ENCODE assay signal across 30 cellular contexts in genomic region chr16:86476956-86477530, GRCh38. TPM values are rescaled to one million over a fixed set of nuclear protein-coding genes. Genes with fewer than 3 reads are reported as not detected.
DNase-seq lines count a peak whose midpoint lies in the region; ATAC-seq and TF ChIP-seq lines count a peak whose summit lies in the region.
"Had no signal": no experiment of that assay in that cellular context is flagged by ENCODE, and none has a peak within 500 bp of the region (broad histone marks: within the 10 kb centered on the region; RNA-seq: fewer than 3 reads in every experiment).

No MANE protein-coding gene starts in this region.

- H3K9me3 ChIP-seq in fibroblast of lung (ENCODE audit: control insufficient read depth, insufficient read depth, low read depth, low read length) = no peaks in the 10 kb centered on the region

- no peaks in the 10 kb centered on the region for H3K79me2 ChIP-seq in fibroblast of lung (ENCODE audit: control insufficient read depth, insufficient read depth, low read length)

- peak overlapping the region; percentile 20; the same call in 1 of the 2 replicates for H3K4me3 Mint-ChIP-seq in HFFc6
- H3K4me3 Mint-ChIP-seq: activated naive CD4-positive, alpha-beta T cell treated with anti-CD3 and anti-CD28 coated beads, Interleukin-2, amount 50 U/mL, for 24 hours; activated T-helper 17 cell treated with anti-CD3 and anti-CD28 coated beads, Interleukin-2, amount 50 U/mL, for 72 hours; dendritic cell treated with granulocyte-macrophage colony-stimulating factor and Interleukin-4, amounts not matched to agents 40 ng/mL and 50 ng/mL, for 4 days; naive B cell had no signal

- no peak overlapping the region for H3K4me3 ChIP-seq in fibroblast of lung (replicated peaks in 1 of 4; ENCODE audit: control extremely low read depth in 1 of 4, insufficient read depth in 1 of 4, low read depth in 3 of 4, low read length in 4 of 4)
- H3K4me3 ChIP-seq: cardiac muscle cell had no signal

- no peak for ATAC-seq in activated naive CD4-positive, alpha-beta T cell treated with anti-CD3 and anti-CD28 coated beads, Interleukin-2, amount 50 U/mL, for 72 hours
- ATAC-seq: activated T-helper 17 cell treated with anti-CD3 and anti-CD28 coated beads, Interleukin-2, amount 50 U/mL, for 72 hours; SK-N-SH treated with all-trans-retinoic acid at 6 μM for 48 hours had no signal

- peak overlapping the region; percentile 35 for H3K27ac ChIP-seq in fibroblast of lung (ENCODE audit: insufficient read depth, low read length)
- H3K27ac ChIP-seq: cardiac muscle cell, RWPE1, WERI-Rb-1 had no signal

- no peak overlapping the region for H3K27ac Mint-ChIP-seq in HFFc6
- no peak overlapping the region for H3K27ac Mint-ChIP-seq in activated naive CD4-positive, alpha-beta T cell treated with anti-CD3 and anti-CD28 coated beads, Interleukin-2, amount 50 U/mL, for 72 hours
- H3K27ac Mint-ChIP-seq: activated naive CD4-positive, alpha-beta T cell treated with anti-CD3 and anti-CD28 coated beads, Interleukin-2, amount 50 U/mL, for 24 hours; activated T-helper 17 cell treated with anti-CD3 and anti-CD28 coated beads, Interleukin-2, amount 50 U/mL, for 72 hours; dendritic cell treated with granulocyte-macrophage colony-stimulating factor and Interleukin-4, amounts not matched to agents 40 ng/mL and 50 ng/mL, for 4 days had no signal

- H3K27me3 Mint-ChIP-seq in HFFc6 (ENCODE audit: insufficient read depth) = peaks cover 35% of the 10 kb centered on the region

- H2AFZ ChIP-seq in fibroblast of lung (ENCODE audit: low read length) = no peak overlapping the region

- H3K9me3 Mint-ChIP-seq in HFFc6 = 0 out of 2 replicates have a peak, but pooled peaks cover 5% of the 10 kb centered on the region
- no peaks in the 10 kb centered on the region for H3K9me3 Mint-ChIP-seq in activated naive CD4-positive, alpha-beta T cell treated with anti-CD3 and anti-CD28 coated beads, Interleukin-2, amount 50 U/mL, for 72 hours
- H3K9me3 Mint-ChIP-seq: activated naive CD4-positive, alpha-beta T cell treated with anti-CD3 and anti-CD28 coated beads, Interleukin-2, amount 50 U/mL, for 24 hours; dendritic cell treated with granulocyte-macrophage colony-stimulating factor and Interleukin-4, amounts not matched to agents 40 ng/mL and 50 ng/mL, for 4 days had no signal

- peak overlapping the region; percentile 67 for H3K4me2 ChIP-seq in fibroblast of lung (ENCODE audit: extremely low read depth, insufficient read depth, low read length)

- no peaks in the 10 kb centered on the region for H3K36me3 Mint-ChIP-seq in HFFc6 (ENCODE audit: low read depth)
- H3K36me3 Mint-ChIP-seq in activated naive CD4-positive, alpha-beta T cell treated with anti-CD3 and anti-CD28 coated beads, Interleukin-2, amount 50 U/mL, for 72 hours = no peaks in the 10 kb centered on the region
- H3K36me3 Mint-ChIP-seq: activated naive CD4-positive, alpha-beta T cell treated with anti-CD3 and anti-CD28 coated beads, Interleukin-2, amount 50 U/mL, for 24 hours had no signal

- peaks cover 21% of the 10 kb centered on the region for H3K4me1 ChIP-seq in fibroblast of lung (ENCODE audit: control insufficient read depth, extremely low read depth, insufficient read depth, low read length)

- H3K4me1 Mint-ChIP-seq in HFFc6 (ENCODE audit: low read depth) = peaks cover 32% of the 10 kb centered on the region
- H3K4me1 Mint-ChIP-seq: activated naive CD4-positive, alpha-beta T cell treated with anti-CD3 and anti-CD28 coated beads, Interleukin-2, amount 50 U/mL, for 24 hours; activated T-helper 17 cell treated with anti-CD3 and anti-CD28 coated beads, Interleukin-2, amount 50 U/mL, for 72 hours; naive B cell had no signal

- H3K27me3 ChIP-seq in fibroblast of lung (ENCODE audit: control insufficient read depth, insufficient read depth, low read length) = no peaks in the 10 kb centered on the region

- DNase-seq in A172 (ENCODE audit: low spot score) (peak; percentile 41), HFFc6 (no peak), fibroblast of lung (ENCODE audit: low read depth in 2 of 2) (peak in 1 of 2 donors; percentile 63), left kidney (ENCODE audit: low read depth, low spot score) (peak; percentile 54), CD1c-positive myeloid dendritic cell (ENCODE audit: extremely low spot score) (no peak)
- DNase-seq in activated CD4-positive, alpha-beta T cell treated with anti-CD3 and anti-CD28 coated beads, Interleukin-2, amount 50 U/mL, for 48 hours = no peak
- DNase-seq in activated naive CD4-positive, alpha-beta T cell treated with anti-CD3 and anti-CD28 coated beads, Interleukin-2, amount 50 U/mL, for 72 hours (ENCODE audit: low spot score in 2 of 2) = no peak
- no peak for DNase-seq in activated CD8-positive, alpha-beta memory T cell treated with anti-CD3 and anti-CD28 coated beads for 24 hours
- DNase-seq: activated CD4-positive, alpha-beta T cell treated with anti-CD3 and anti-CD28 coated beads, Interleukin-2, amount 50 U/mL, for 1 hour; activated CD8-positive, alpha-beta memory T cell treated with anti-CD3 and anti-CD28 coated beads, Interleukin-2, amount 50 U/mL, for 4 hours; aorta; DMS79 treated with DMSO at 0.1 percent for 48 hours; kidney; naive B cell; NCI-H1694 treated with DMSO at 0.1 percent for 48 hours; NCI-H2171 treated with DMSO at 0.1 percent for 48 hours; NCI-H748 treated with DMSO at 0.1 percent for 48 hours; small intestine; stimulated activated CD4-positive, alpha-beta T cell treated with anti-CD3 and anti-CD28 coated beads, Interleukin-1b, Interleukin-23, amount 100 ng/mL, for 48 hours; substantia nigra; WERI-Rb-1 had no signal

- H3K36me3 ChIP-seq in fibroblast of lung (ENCODE audit: control insufficient read depth, insufficient read depth, low read length) = no peaks in the 10 kb centered on the region
- H3K36me3 ChIP-seq: cardiac muscle cell, WERI-Rb-1 had no signal

- TF ChIP-seq CTCF in HFFc6 (IDR thresholded peaks at IDR 0.05) (no peak), fibroblast of lung (conservative IDR thresholded peaks at IDR 0.05 in 1 of 2, IDR thresholded peaks at IDR 0.05 in 1 of 2; ENCODE audit: low read depth in 1 of 2, low read length in 2 of 2) (no peak)

- no peak overlapping the region for H3K9ac ChIP-seq in fibroblast of lung (ENCODE audit: insufficient read depth, low read length)

- no peaks in the 10 kb centered on the region for H4K20me1 ChIP-seq in fibroblast of lung (ENCODE audit: control insufficient read depth, extremely low read depth, insufficient read depth, low read length)

RNA-seq across cellular contexts. Expression of gene FOXF1, which starts 33.3 kb away (rescaled TPM):
- 2.1 TPM in 2 replicates for total RNA-seq in A172 (2014; rRNA removed; shearing (Covaris generic))
- 10 to 100 TPM; 12.5 to 20.5 (median 17.9) TPM for total RNA-seq in HFFc6 (2021; fragmentation: NEBNext Ultra II Directional; extraction: Animal tissue kit (Norgen Biotek cat#: 25700))
- total RNA-seq in fibroblast of lung = 15.9 and 31.5 TPM in 2 replicates
- 14.0 and 38.5 TPM in 2 replicates for polyA plus RNA-seq in fibroblast of lung
- 19.3 and 43.8 TPM in 2 replicates for polyA plus RNA-seq in fibroblast of lung (2012)
- polyA minus RNA-seq in fibroblast of lung (ENCODE audit: low replicate concordance) = 16.2 and 35.9 TPM in 2 replicates
- not detected for total RNA-seq in activated naive CD4-positive, alpha-beta T cell treated with anti-CD3 and anti-CD28 coated beads, Interleukin-2, amount 50 U/mL, for 72 hours
- total RNA-seq: A673; activated T-helper 17 cell treated with anti-CD3 and anti-CD28 coated beads, Interleukin-2, amount 50 U/mL, for 72 hours; H1; T-helper 2 cell treated with Interferon-gamma antibody and Interleukin-4, amounts not matched to agents 100 ng/mL and 5 ng/mL, for 36 hours had no signal

Comparison
In these comparisons a context has a peak if more than half of its experiments do, and no peak if none do; other contexts are left out.
1. DNase-seq: peak in A172 (single experiment) and left kidney (single experiment); none in HFFc6 (single experiment), activated CD4-positive, alpha-beta T cell treated with anti-CD3 and anti-CD28 coated beads, Interleukin-2, amount 50 U/mL, for 48 hours (0 of 2), activated naive CD4-positive, alpha-beta T cell treated with anti-CD3 and anti-CD28 coated beads, Interleukin-2, amount 50 U/mL, for 72 hours (0 of 2), activated CD8-positive, alpha-beta memory T cell treated with anti-CD3 and anti-CD28 coated beads for 24 hours (single experiment) and CD1c-positive myeloid dendritic cell (single experiment).